1 cellular context compared by ENCODE assay signal in genomic region chr11:73201249-73201648, GRCh38.
TF ChIP-seq lines count a peak whose summit lies in the region.

No MANE protein-coding gene starts in this region.

TF ChIP-seq in WTC11, 78 proteins besides CTCF, POLR2A, EP300 and RAD21 (continued from another document):
- TF ChIP-seq AR (CRISPR knock-in tag; IDR thresholded peaks at IDR 0.05) (no peak), PREB (CRISPR knock-in tag; IDR thresholded peaks at IDR 0.05; ENCODE audit: borderline replicate concordance) (no peak), GRHL2 (CRISPR knock-in tag; IDR thresholded peaks at IDR 0.05; ENCODE audit: insufficient replicate concordance, severe bottlenecking) (no peak), EMX1 (CRISPR knock-in tag; IDR thresholded peaks at IDR 0.05) (no peak), ZNF416 (CRISPR knock-in tag; IDR thresholded peaks at IDR 0.05) (no peak)
TF ChIP-seq in WTC11: peak in this region for 0.
